Comparison of ENCODE assay signal across 8 cellular contexts in the genomic region with DNA sequence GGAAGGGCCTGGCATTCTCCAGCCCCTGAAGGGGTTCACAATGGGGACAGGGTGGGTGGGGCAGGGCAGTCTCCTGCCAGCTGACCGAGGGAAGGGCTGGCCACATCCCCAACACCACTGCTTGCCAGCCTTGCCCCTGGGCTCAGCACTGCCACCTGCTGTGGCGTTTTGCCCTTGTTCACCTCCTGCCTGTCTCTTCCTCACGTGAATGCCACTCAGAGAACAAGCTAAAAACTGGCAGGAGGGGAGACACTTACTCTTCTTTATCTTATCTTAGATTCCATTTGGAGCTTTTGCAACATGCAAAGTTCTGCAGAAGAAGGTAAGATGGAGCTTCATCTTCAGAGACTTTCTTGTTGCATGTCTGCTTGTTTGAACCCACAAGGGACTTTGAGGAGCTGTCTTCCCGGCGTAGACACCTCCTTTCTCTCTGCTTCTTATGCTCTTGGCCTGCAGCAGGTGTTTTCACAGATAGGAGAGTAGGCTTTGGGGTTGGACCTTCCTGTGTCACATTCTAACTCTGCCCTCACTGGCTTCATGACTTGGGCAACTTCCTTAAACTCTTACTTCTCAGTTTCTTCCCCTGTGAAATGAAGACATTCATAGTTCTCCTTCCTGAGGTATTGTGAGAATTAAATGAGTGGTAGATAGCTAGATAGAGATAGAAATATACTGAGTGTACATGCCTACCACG. TPM values are rescaled to one million over a fixed set of nuclear protein-coding genes. Genes with fewer than 3 reads are reported as not detected.
DNase-seq lines count a peak whose midpoint lies in the region; ATAC-seq and TF ChIP-seq lines count a peak whose summit lies in the region.

No MANE protein-coding gene starts in this region.

- H4K8ac ChIP-seq in neuronal stem cell (ENCODE audit: low read depth, low read length), result no peak overlapping the region

- no CpG with 5 or more reads among the region's 6 CpGs for WGBS in neuronal stem cell (ENCODE audit: extremely low coverage in 2 of 2, insufficient read length in 2 of 2, insufficient replicate concordance in 1 of 2), 2 donors

- H4K91ac ChIP-seq in neuronal stem cell (ENCODE audit: low read depth, low read length, poor library complexity), result no peak overlapping the region

- no peak overlapping the region for H2AFZ ChIP-seq in neuronal stem cell (ENCODE audit: low read length)

- peak overlapping the region; percentile 5 for H3K27ac Mint-ChIP-seq in activated CD4-positive, alpha-beta T cell treated with anti-CD3 and anti-CD28 coated beads, Interleukin-2, amount 10 ng/mL, durations not matched to agents 24 days and 14 days

- CTCF ChIA-PET in BJ (lab: Yijun Ruan, JAX) (interaction anchor here (0.5 to 1.7 kb wide), 4 partner anchors 9 to 514 kb away, joined by 3 to 7 read pairs (median 4); no protein-coding TSS in a partner anchor), HEK293 (lab: Yijun Ruan, JAX) (interaction anchor here (0.6 to 1.4 kb wide), 17 partner anchors 8 to 242 kb away, joined by 3 to 6 read pairs (median 3); no protein-coding TSS in a partner anchor)

- no peaks in the 10 kb centered on the region for H3K27me3 Mint-ChIP-seq in activated CD4-positive, alpha-beta T cell treated with anti-CD3 and anti-CD28 coated beads, Interleukin-2, amount 10 ng/mL, durations not matched to agents 24 days and 14 days

- no peak overlapping the region for H3K23ac ChIP-seq in neuronal stem cell (ENCODE audit: low read depth, low read length, poor library complexity)

- H3K4ac ChIP-seq in neuronal stem cell (ENCODE audit: low read length), result no peak overlapping the region

- intact Hi-C loops in activated CD4-positive, alpha-beta T cell treated with anti-CD3 and anti-CD28 coated beads, Interleukin-2, amount 10 ng/mL, durations not matched to agents 24 days and 14 days (cut with micrococcal nuclease), result no loop called here

- H3K79me1 ChIP-seq in neuronal stem cell (ENCODE audit: low read depth, low read length), result no peaks in the 10 kb centered on the region

- H2BK12ac ChIP-seq in neuronal stem cell (ENCODE audit: low read length), result no peak overlapping the region

- no peak for ATAC-seq in HG03521 (IDR thresholded peaks at IDR 0.05; ENCODE audit: unreplicated experiment)

- H3K9me3 Mint-ChIP-seq in activated CD4-positive, alpha-beta T cell treated with anti-CD3 and anti-CD28 coated beads, Interleukin-2, amount 10 ng/mL, durations not matched to agents 24 days and 14 days, result no peaks in the 10 kb centered on the region

- peaks cover 17% of the 10 kb centered on the region for H3K36me3 ChIP-seq in BJ (ENCODE audit: control insufficient read depth, insufficient read depth, low read length)
- peaks cover 0 to 54% of the 10 kb centered on the region in 2 experiments; a peak in 2 of 3 replicates for H3K36me3 ChIP-seq in HEK293 (ENCODE audit: control insufficient read depth in 2 of 2, insufficient read depth in 1 of 2, low read length in 2 of 2)
- peaks cover 7 to 40% of the 10 kb centered on the region in 2 donors for H3K36me3 ChIP-seq in neuronal stem cell (replicated peaks in 1 of 2; ENCODE audit: control insufficient read depth in 2 of 2, insufficient read depth in 2 of 2, low read length in 2 of 2)

- H3K9ac ChIP-seq in neuronal stem cell (ENCODE audit: low read depth, low read length, poor library complexity), result no peak overlapping the region

- no peak overlapping the region for H2BK5ac ChIP-seq in neuronal stem cell (ENCODE audit: low read length)

- H3K27me3 ChIP-seq in BJ (ENCODE audit: control insufficient read depth, insufficient read depth, low read length) (no peaks in the 10 kb centered on the region), neuronal stem cell (ENCODE audit: control insufficient read depth in 3 of 3, insufficient read depth in 3 of 3, low read depth in 1 of 3, low read length in 3 of 3) (no peaks in the 10 kb centered on the region)

- H3K4me1 Mint-ChIP-seq in activated CD4-positive, alpha-beta T cell treated with anti-CD3 and anti-CD28 coated beads, Interleukin-2, amount 10 ng/mL, durations not matched to agents 24 days and 14 days, result peaks cover 12% of the 10 kb centered on the region

- H3K18ac ChIP-seq in neuronal stem cell (ENCODE audit: low read length), result no peak overlapping the region

- POLR2A ChIA-PET in BJ (lab: Charles Lee), result no interaction called here
- POLR2A ChIA-PET in HEK293 (lab: Yijun Ruan, JAX), result interaction anchor here (0.9 kb wide), 1 partner anchor 59 kb away, joined by 3 read pairs; a partner anchor contains a TSS

- DNase-seq in BJ (ENCODE audit: low read depth), result no peak
- peak; percentile 78 for DNase-seq in activated CD4-positive, alpha-beta T cell treated with anti-CD3 and anti-CD28 coated beads, Interleukin-2, amount 10 ng/mL, durations not matched to agents 24 days and 14 days
- DNase-seq in kidney tubule cell (ENCODE audit: low spot score), result peak; percentile 21
- DNase-seq in COLO829 (ENCODE audit: low spot score), result no peak
- DNase-seq in T-helper 9 cell, result no peak
- no peak for DNase-seq in neuronal stem cell (ENCODE audit: low spot score)

- H3K4me3 ChIP-seq in BJ (ENCODE audit: low read depth, low read length) (no peak overlapping the region), HEK293 (ENCODE audit: low read depth, low read length) (no peak overlapping the region), neuronal stem cell (ENCODE audit: low read length in 2 of 2) (no peak overlapping the region)

- no peak overlapping the region for H3K14ac ChIP-seq in neuronal stem cell (ENCODE audit: low read length)

- 0 out of 2 replicates have a peak, but pooled peaks have one; percentile 33 for TF ChIP-seq CTCF in BJ (IDR thresholded peaks at IDR 0.05; ENCODE audit: insufficient read depth, low read depth, low read length)
- TF ChIP-seq CTCF in HEK293 (tag by site-specific recombination; IDR thresholded peaks at IDR 0.05), result no peak; the same call in 1 of the 2 replicates

- H3K4me3 Mint-ChIP-seq in activated CD4-positive, alpha-beta T cell treated with anti-CD3 and anti-CD28 coated beads, Interleukin-2, amount 10 ng/mL, durations not matched to agents 24 days and 14 days, result no peak overlapping the region

- peaks cover 25% of the 10 kb centered on the region for H3K36me3 Mint-ChIP-seq in activated CD4-positive, alpha-beta T cell treated with anti-CD3 and anti-CD28 coated beads, Interleukin-2, amount 10 ng/mL, durations not matched to agents 24 days and 14 days (ENCODE audit: low read depth)

- H3K4me2 ChIP-seq in neuronal stem cell (ENCODE audit: insufficient read depth, low read length, poor library complexity, severe bottlenecking), result no peak overlapping the region

- H2AK5ac ChIP-seq in neuronal stem cell (ENCODE audit: low read depth, low read length), result no peak overlapping the region

- no peak overlapping the region for H3K27ac ChIP-seq in HEK293 (ENCODE audit: extremely low read depth, low read depth, low read length)
- H3K27ac ChIP-seq in neuronal stem cell (replicated peaks; ENCODE audit: low read length), result no peak overlapping the region

- H3K9me3 ChIP-seq in HEK293 (ENCODE audit: control insufficient read depth, insufficient read depth, low read depth, low read length) (no peaks in the 10 kb centered on the region), neuronal stem cell (replicated peaks in 1 of 2; ENCODE audit: control insufficient read depth in 2 of 2, insufficient read depth in 1 of 2, low read depth in 1 of 2, low read length in 2 of 2) (no peaks in the 10 kb centered on the region)

- no peak overlapping the region for H2BK120ac ChIP-seq in neuronal stem cell (ENCODE audit: low read depth, low read length)

- H2BK15ac ChIP-seq in neuronal stem cell (ENCODE audit: low read length), result no peak overlapping the region

- no peaks in the 10 kb centered on the region for H3K4me1 ChIP-seq in HEK293 (ENCODE audit: control insufficient read depth, insufficient read depth, low read length)
- H3K4me1 ChIP-seq in neuronal stem cell (ENCODE audit: control insufficient read depth in 2 of 2, insufficient read depth in 1 of 2, low read depth in 1 of 2, low read length in 2 of 2), result peaks cover 2 to 3% of the 10 kb centered on the region in 2 donors

RNA-seq across cellular contexts. Expression of a gene that starts 4.1 kb away (rescaled TPM):
- 3.5 and 5.2 TPM in 2 replicates for polyA plus RNA-seq in BJ (2011; rRNA removed)
- 4.5 and 4.6 TPM in 2 replicates for polyA minus RNA-seq in BJ (2011; rRNA and poly(A)+ RNA removed)
- 24.6 and 26.4 TPM in 2 replicates for total RNA-seq in activated CD4-positive, alpha-beta T cell treated with anti-CD3 and anti-CD28 coated beads, Interleukin-2, amount 10 ng/mL, durations not matched to agents 24 days and 14 days
- 7.6 TPM for polyA plus RNA-seq in neuronal stem cell (2013, experiment 1 of 2)
- polyA plus RNA-seq in neuronal stem cell (2013, experiment 2 of 2), result 7.2 TPM

RNA-seq across cellular contexts. Expression of a gene that starts 4.2 kb away (rescaled TPM):
- polyA plus RNA-seq in BJ (2011; rRNA removed), result 2,343 and 2,359 TPM in 2 replicates
- 989 and 1,794 TPM in 2 replicates for polyA minus RNA-seq in BJ (2011; rRNA and poly(A)+ RNA removed)
- 1,245 and 1,252 TPM in 2 replicates for total RNA-seq in activated CD4-positive, alpha-beta T cell treated with anti-CD3 and anti-CD28 coated beads, Interleukin-2, amount 10 ng/mL, durations not matched to agents 24 days and 14 days
- 3,244 TPM for polyA plus RNA-seq in neuronal stem cell (2013, experiment 1 of 2)
- polyA plus RNA-seq in neuronal stem cell (2013, experiment 2 of 2), result 3,233 TPM

RNA-seq across cellular contexts. Expression of a gene that starts 31.3 kb away (rescaled TPM):
- polyA plus RNA-seq in BJ (2011; rRNA removed), result 5.3 and 6.9 TPM in 2 replicates
- polyA minus RNA-seq in BJ (2011; rRNA and poly(A)+ RNA removed), result 10.4 and 18.1 TPM in 2 replicates
- total RNA-seq in activated CD4-positive, alpha-beta T cell treated with anti-CD3 and anti-CD28 coated beads, Interleukin-2, amount 10 ng/mL, durations not matched to agents 24 days and 14 days, result 17.2 and 17.3 TPM in 2 replicates
- polyA plus RNA-seq in neuronal stem cell (2013, experiment 1 of 2), result 3.2 TPM
- 3.3 TPM for polyA plus RNA-seq in neuronal stem cell (2013, experiment 2 of 2)

RNA-seq across cellular contexts. Expression of a gene that starts 58.5 kb away (rescaled TPM):
- polyA plus RNA-seq in BJ (2011; rRNA removed), result 9.5 and 16.7 TPM in 2 replicates
- 6.0 and 11.2 TPM in 2 replicates for polyA minus RNA-seq in BJ (2011; rRNA and poly(A)+ RNA removed)
- total RNA-seq in activated CD4-positive, alpha-beta T cell treated with anti-CD3 and anti-CD28 coated beads, Interleukin-2, amount 10 ng/mL, durations not matched to agents 24 days and 14 days, result 3.9 and 5.8 TPM in 2 replicates
- polyA plus RNA-seq in neuronal stem cell (2013, experiment 1 of 2), result 10.9 TPM
- 10.8 TPM for polyA plus RNA-seq in neuronal stem cell (2013, experiment 2 of 2)

Comparison
In these comparisons a context has a peak if more than half of its experiments do, and no peak if none do; other contexts are left out.
1. DNase-seq: peak in activated CD4-positive, alpha-beta T cell treated with anti-CD3 and anti-CD28 coated beads, Interleukin-2, amount 10 ng/mL, durations not matched to agents 24 days and 14 days (single experiment) and kidney tubule cell (single experiment); none in BJ (single experiment), COLO829 (single experiment), T-helper 9 cell (single experiment) and neuronal stem cell (single experiment).